ENCODE assay signal across 19 cellular contexts in genomic region chr22:45575607-45576272, GRCh38.
DNase-seq lines count a peak whose midpoint lies in the region; ATAC-seq and TF ChIP-seq lines count a peak whose summit lies in the region.
"Had no signal": no experiment of that assay in that cellular context is flagged by ENCODE, and none has a peak within 500 bp of the region (broad histone marks: within the 10 kb centered on the region; RNA-seq: fewer than 3 reads in every experiment).

No MANE protein-coding gene starts in this region.

- H2BK12ac ChIP-seq in neuronal stem cell (ENCODE audit: low read length), result no peak overlapping the region

- H4K8ac ChIP-seq in neuronal stem cell (ENCODE audit: low read depth, low read length), result no peak overlapping the region

- H3K23ac ChIP-seq in neuronal stem cell (ENCODE audit: low read depth, low read length, poor library complexity), result no peak overlapping the region

- peak overlapping the region; percentile 14 for H3K9ac ChIP-seq in neuronal stem cell (ENCODE audit: low read depth, low read length, poor library complexity)
- H3K9ac ChIP-seq: GM23248 had no signal

- no peak overlapping the region for H2AFZ ChIP-seq in neuronal stem cell (ENCODE audit: low read length)
- H2AFZ ChIP-seq: GM23248 had no signal

- TF ChIP-seq CTCF in heart left ventricle (IDR thresholded peaks at IDR 0.05) (no peak), chondrocyte (IDR thresholded peaks at IDR 0.05) (no peak)

- H3K14ac ChIP-seq in neuronal stem cell (ENCODE audit: low read length), result no peak overlapping the region

- H3K27ac ChIP-seq in heart left ventricle, result no peak overlapping the region
- H3K27ac ChIP-seq in neuronal stem cell (replicated peaks; ENCODE audit: low read length), result no peak overlapping the region
- H3K27ac ChIP-seq: GM23248 had no signal

- DNase-seq in heart left ventricle, result no peak
- DNase-seq in left cardiac atrium, result no peak
- peak; percentile 76 for DNase-seq in chondrocyte (ENCODE audit: low spot score)
- no peak for DNase-seq in neuronal stem cell (ENCODE audit: low spot score)
- DNase-seq in activated T-cell treated with anti-CD3 and anti-CD28 coated beads, Interleukin-2, amount 50 U/mL, for 24 hours, result no peak
- DNase-seq in stimulated activated CD4-positive, alpha-beta T cell treated with anti-CD3 and anti-CD28 coated beads, Interleukin-1b, Interleukin-23, amount 100 ng/mL, for 48 hours, result no peak
- DNase-seq in NOMO-1 treated with DMSO at 0.1 percent for 48 hours (lab: John Stamatoyannopoulos, UW; ENCODE audit: unreplicated experiment), result no peak
- no peak for DNase-seq in NCI-H2171 (lab: John Stamatoyannopoulos, UW)
- DNase-seq: BE2C; CD4-positive, alpha-beta memory T cell; DMS153; GDM1; GM23248; NCI-H187; NCI-H2107; NCI-H2227 treated with DMSO at 0.1 percent for 48 hours; NCI-H524; NCI-H82; PC-3 had no signal

- no peak for TF ChIP-seq POLR2A in heart left ventricle (IDR thresholded peaks at IDR 0.05)

- H2AK5ac ChIP-seq in neuronal stem cell (ENCODE audit: low read depth, low read length), result no peak overlapping the region

- no peaks in the 10 kb centered on the region for H3K79me1 ChIP-seq in neuronal stem cell (ENCODE audit: low read depth, low read length)

- peaks cover 7% of the 10 kb centered on the region for H3K9me3 Mint-ChIP-seq in chondrocyte (ENCODE audit: low read depth)
- peaks cover 6% of the 10 kb centered on the region for H3K9me3 Mint-ChIP-seq in activated T-cell treated with anti-CD3 and anti-CD28 coated beads, Interleukin-2, amount 50 U/mL, for 24 hours

- H3K9me3 ChIP-seq in heart left ventricle (peaks cover 0 to 13% (median 2%) of the 10 kb centered on the region in 12 donors), neuronal stem cell (replicated peaks in 1 of 2; ENCODE audit: control insufficient read depth in 2 of 2, insufficient read depth in 1 of 2, low read depth in 1 of 2, low read length in 2 of 2) (peaks cover 3 to 9% of the 10 kb centered on the region in 2 donors)
- H3K9me3 ChIP-seq: BE2C had no signal

- H3K4me1 ChIP-seq in heart left ventricle (peaks cover 0 to 5% (median 0%) of the 10 kb centered on the region in 12 donors), neuronal stem cell (ENCODE audit: control insufficient read depth in 2 of 2, insufficient read depth in 1 of 2, low read depth in 1 of 2, low read length in 2 of 2) (peaks cover 0 to 1% of the 10 kb centered on the region in 2 donors)

- intact Hi-C loops in heart left ventricle (cut with DNase I) (loop anchor here in 7 of 10 donors (5.0 to 10.0 kb wide), 5 partner anchors 67 to 292 kb away; no protein-coding TSS in a partner anchor), left cardiac atrium (cut with DNase I) (loop anchor here (5.0 to 10.0 kb wide), 2 partner anchors 287 to 289 kb away; no protein-coding TSS in a partner anchor)

- ATAC-seq in heart left ventricle (peak in 3 of 4 donors; percentile 9 to 29 (median 21)), left cardiac atrium (no peak)
- ATAC-seq: PC-3 had no signal

- H3K4me2 ChIP-seq in neuronal stem cell (ENCODE audit: insufficient read depth, low read length, poor library complexity, severe bottlenecking), result no peak overlapping the region

- H3K36me3 Mint-ChIP-seq in chondrocyte (ENCODE audit: low read depth), result peaks cover 5% of the 10 kb centered on the region
- no peaks in the 10 kb centered on the region for H3K36me3 Mint-ChIP-seq in activated T-cell treated with anti-CD3 and anti-CD28 coated beads, Interleukin-2, amount 50 U/mL, for 24 hours (ENCODE audit: low read depth)
- H3K36me3 Mint-ChIP-seq: CD4-positive, alpha-beta memory T cell had no signal

- H3K27ac Mint-ChIP-seq in chondrocyte (ENCODE audit: unreplicated experiment), result no peak overlapping the region
- H3K27ac Mint-ChIP-seq in activated T-cell treated with anti-CD3 and anti-CD28 coated beads, Interleukin-2, amount 50 U/mL, for 24 hours, result no peak overlapping the region
- H3K27ac Mint-ChIP-seq: CD4-positive, alpha-beta memory T cell had no signal

- no peak overlapping the region for H3K4me3 Mint-ChIP-seq in chondrocyte (ENCODE audit: unreplicated experiment)
- H3K4me3 Mint-ChIP-seq in activated T-cell treated with anti-CD3 and anti-CD28 coated beads, Interleukin-2, amount 50 U/mL, for 24 hours, result no peak overlapping the region
- H3K4me3 Mint-ChIP-seq: CD4-positive, alpha-beta memory T cell had no signal

- H3K27me3 Mint-ChIP-seq in chondrocyte (ENCODE audit: low read depth), result no peaks in the 10 kb centered on the region
- H3K27me3 Mint-ChIP-seq in activated T-cell treated with anti-CD3 and anti-CD28 coated beads, Interleukin-2, amount 50 U/mL, for 24 hours, result peaks cover 16% of the 10 kb centered on the region

- no peak overlapping the region for H2BK120ac ChIP-seq in neuronal stem cell (ENCODE audit: low read depth, low read length)

- no peak overlapping the region for H2BK15ac ChIP-seq in neuronal stem cell (ENCODE audit: low read length)

- H3K27me3 ChIP-seq in heart left ventricle (peaks cover 0 to 18% (median 8%) of the 10 kb centered on the region in 9 donors), neuronal stem cell (ENCODE audit: control insufficient read depth in 3 of 3, insufficient read depth in 3 of 3, low read depth in 1 of 3, low read length in 3 of 3) (peaks cover 0 to 1% (median 0%) of the 10 kb centered on the region in 3 experiments)
- H3K27me3 ChIP-seq: BE2C had no signal

- no peak overlapping the region for H3K4me3 ChIP-seq in heart left ventricle
- H3K4me3 ChIP-seq in neuronal stem cell (ENCODE audit: low read length in 2 of 2), result no peak overlapping the region
- H3K4me3 ChIP-seq: GM23248 had no signal

- no peak overlapping the region for H3K4ac ChIP-seq in neuronal stem cell (ENCODE audit: low read length)

- 46 to 57% (median 49%) methylated on average over 6 to 18 of the region's 18 CpGs for WGBS in heart left ventricle, 4 donors
- WGBS in neuronal stem cell (ENCODE audit: extremely low coverage in 2 of 2, insufficient read length in 2 of 2, insufficient replicate concordance in 1 of 2), 2 donors, result no CpG with 5 or more reads among the region's 18 CpGs

- H3K4me1 Mint-ChIP-seq in chondrocyte (ENCODE audit: low read depth), result no peaks in the 10 kb centered on the region
- peaks cover 2% of the 10 kb centered on the region for H3K4me1 Mint-ChIP-seq in activated T-cell treated with anti-CD3 and anti-CD28 coated beads, Interleukin-2, amount 50 U/mL, for 24 hours (ENCODE audit: low read depth)

- H3K36me3 ChIP-seq in heart left ventricle (peaks cover 0 to 16% (median 0%) of the 10 kb centered on the region in 9 donors), neuronal stem cell (replicated peaks in 1 of 2; ENCODE audit: control insufficient read depth in 2 of 2, insufficient read depth in 2 of 2, low read length in 2 of 2) (peaks cover 0 to 2% of the 10 kb centered on the region in 2 donors)
- H3K36me3 ChIP-seq: BE2C had no signal

- H3K18ac ChIP-seq in neuronal stem cell (ENCODE audit: low read length), result no peak overlapping the region

- no peak overlapping the region for H2BK5ac ChIP-seq in neuronal stem cell (ENCODE audit: low read length)

- no peak overlapping the region for H4K91ac ChIP-seq in neuronal stem cell (ENCODE audit: low read depth, low read length, poor library complexity)

Comparison
In these comparisons a context has a peak if more than half of its experiments do, and no peak if none do; other contexts are left out.
1. ATAC-seq: peak in heart left ventricle (3 of 4); none in left cardiac atrium (0 of 2).